Comparison of ENCODE assay signal across 8 cellular contexts in genomic region chr1:159076753-159077656, GRCh38. TPM values are rescaled to one million over a fixed set of nuclear protein-coding genes. Genes with fewer than 3 reads are reported as not detected.
A peak's percentile ranks its signal among the peaks of the same experiment; 100 is the strongest.
DNase-seq lines count a peak whose midpoint lies in the region; ATAC-seq and TF ChIP-seq lines count a peak whose summit lies in the region.

TSS of gene AIM2 (minus strand) at chr1:159076766. CDS start at chr1:159073499, 3,267 bp downstream.

- no peaks in the 10 kb centered on the region for H3K9me3 ChIP-seq in CD4-positive, alpha-beta memory T cell (ENCODE audit: control insufficient read depth in 1 of 2, low read length in 2 of 2)

- ATAC-seq in GM21367 (IDR thresholded peaks at IDR 0.05; ENCODE audit: unreplicated experiment): peak; percentile 81

- no peaks in the 10 kb centered on the region for H3K36me3 Mint-ChIP-seq in CD4-positive, alpha-beta memory T cell

- H3K4me3 Mint-ChIP-seq in CD4-positive, alpha-beta memory T cell: peak within 1 kb of the TSS; percentile 75 to 86 (median 84)

- H3K27me3 ChIP-seq in CD4-positive, alpha-beta memory T cell (ENCODE audit: insufficient read depth, low read length): no peaks in the 10 kb centered on the region

- H3K9me3 Mint-ChIP-seq in CD4-positive, alpha-beta memory T cell: no peaks in the 10 kb centered on the region

- peak within 1 kb of the TSS; percentile 85 for H3K27ac ChIP-seq in CD4-positive, alpha-beta memory T cell (ENCODE audit: low read depth, low read length)

- no peaks in the 10 kb centered on the region for H3K36me3 ChIP-seq in CD4-positive, alpha-beta memory T cell (ENCODE audit: insufficient read depth, low read length)

- DNase-seq in CD4-positive, alpha-beta memory T cell: peak; percentile 86 to 95 (median 88)
- peak; percentile 76 for DNase-seq in HS-5 (ENCODE audit: low read depth)
- peak; percentile 85 to 94 for DNase-seq in activated CD4-positive, alpha-beta T cell treated with anti-CD3 and anti-CD28 coated beads for 4 hours
- peak; percentile 70 for DNase-seq in fibroblast of villous mesenchyme (ENCODE audit: low read depth)
- DNase-seq in stimulated activated CD8-positive, alpha-beta memory T cell treated with anti-CD3 and anti-CD28 coated beads, Interleukin-15, amount 100 ng/mL, for 48 hours (ENCODE audit: low read depth in 2 of 2): peak; percentile 82 to 94
- no peak for DNase-seq in NCI-H524 treated with DMSO at 0.1 percent for 48 hours (lab: John Stamatoyannopoulos, UW)
- DNase-seq in LoVo (ENCODE audit: low spot score): no peak

- H3K4me3 ChIP-seq in CD4-positive, alpha-beta memory T cell (ENCODE audit: low read length in 2 of 2): peak within 1 kb of the TSS; percentile 61 to 69
- H3K4me3 ChIP-seq in fibroblast of villous mesenchyme (ENCODE audit: low read depth, low read length): no peak within 1 kb of the TSS

- no peaks in the 10 kb centered on the region for H3K27me3 Mint-ChIP-seq in CD4-positive, alpha-beta memory T cell

- intact Hi-C loops in CD4-positive, alpha-beta memory T cell (cut with micrococcal nuclease): loop anchor here (1.0 to 10.0 kb wide), 7 partner anchors 12 to 952 kb away; partner anchors contain the start of genes IFI16 and PYHIN1

- peaks cover 50% of the 10 kb centered on the region for H3K4me1 ChIP-seq in CD4-positive, alpha-beta memory T cell (ENCODE audit: insufficient read depth, low read length)

- H3K4me1 Mint-ChIP-seq in CD4-positive, alpha-beta memory T cell: peaks cover 23 to 43% (median 28%) of the 10 kb centered on the region in 4 donors

- CTCF ChIA-PET in CD4-positive, alpha-beta memory T cell (lab: Charles Lee; ENCODE audit: partially characterized antibody): interaction anchor here (0.7 to 4.8 kb wide), 15 partner anchors 9 to 1025 kb away, joined by 3 to 44 read pairs (median 5); no protein-coding TSS in a partner anchor

- POLR2A ChIA-PET in CD4-positive, alpha-beta memory T cell (lab: Charles Lee; ENCODE audit: partially characterized antibody): interaction anchor here (0.5 to 2.9 kb wide), 15 partner anchors 9 to 927 kb away, joined by 3 to 43 read pairs (median 4); partner anchors contain the start of gene IFI16

- peak within 1 kb of the TSS; percentile 89 to 99 (median 95) for H3K27ac Mint-ChIP-seq in CD4-positive, alpha-beta memory T cell

- no peak for TF ChIP-seq CTCF in fibroblast of villous mesenchyme (IDR thresholded peaks at IDR 0.05; ENCODE audit: insufficient read depth, low read depth, low read length)

RNA-seq across cellular contexts. Expression of gene AIM2, which starts in this region (rescaled TPM):
- 1 to 10 TPM; 7.8 to 8.1 TPM for total RNA-seq in CD4-positive, alpha-beta memory T cell
- polyA plus RNA-seq in CD4-positive, alpha-beta memory T cell: 1 to 10 TPM; 2.9 to 8.0 TPM
- total RNA-seq in fibroblast of villous mesenchyme: 0.32 TPM in 1 of 2 replicates, not detected in the other

Comparison
In these comparisons a context has a peak if more than half of its experiments do, and no peak if none do; other contexts are left out.
1. Peak in DNase-seq in fibroblast of villous mesenchyme; RNA of the gene not detected or under 1 TPM.
2. DNase-seq: peak in CD4-positive, alpha-beta memory T cell (5 of 5), HS-5 (single experiment), activated CD4-positive, alpha-beta T cell treated with anti-CD3 and anti-CD28 coated beads for 4 hours (2 of 2) and stimulated activated CD8-positive, alpha-beta memory T cell treated with anti-CD3 and anti-CD28 coated beads, Interleukin-15, amount 100 ng/mL, for 48 hours (2 of 2); none in NCI-H524 treated with DMSO at 0.1 percent for 48 hours (single experiment) and LoVo (single experiment).